ENCODE assay signal across 21 cellular contexts in genomic region chr15:45394681-45395080, GRCh38.
"Had no signal": no experiment of that assay in that cellular context is flagged by ENCODE, and none has a peak within 500 bp of the region (broad histone marks: within the 10 kb centered on the region; RNA-seq: fewer than 3 reads in every experiment).

No MANE protein-coding gene starts in this region.

- H3K4me1 ChIP-seq: lower lobe of right lung, sigmoid colon, tibial artery, upper lobe of right lung, vagina had no signal

- H3K27me3 ChIP-seq: heart right ventricle, sigmoid colon, suprapubic skin, vagina had no signal

- H3K4me3 Mint-ChIP-seq: immature natural killer cell; naive thymus-derived CD4-positive, alpha-beta T cell; nephron progenitor cell had no signal

- H3K27ac ChIP-seq: coronary artery, heart right ventricle, left ventricle myocardium inferior, lower lobe of right lung, neutrophil, sigmoid colon, stomach, suprapubic skin, tibial artery, upper lobe of right lung, vagina had no signal

- ATAC-seq: heart right ventricle; lower lobe of right lung; naive thymus-derived CD4-positive, alpha-beta T cell; upper lobe of right lung had no signal

- H3K9me3 Mint-ChIP-seq: immature natural killer cell; naive thymus-derived CD4-positive, alpha-beta T cell; nephron progenitor cell had no signal

- H3K27ac Mint-ChIP-seq: immature natural killer cell; naive thymus-derived CD4-positive, alpha-beta T cell; nephron progenitor cell had no signal

- H3K4me1 Mint-ChIP-seq: immature natural killer cell, nephron progenitor cell had no signal

- DNase-seq: effector memory CD4-positive, alpha-beta T cell; heart right ventricle; immature natural killer cell; left cardiac atrium; left ventricle myocardium inferior; lower lobe of right lung; mesenchymal stem cell; naive thymus-derived CD4-positive, alpha-beta T cell; nephron progenitor cell; posterior cingulate gyrus; sigmoid colon; stimulated activated CD4-positive, alpha-beta T cell treated with anti-CD3 and anti-CD28 coated beads, Interleukin-2, amount 100 ng/mL, for 24 hours; stimulated activated naive CD4-positive, alpha-beta T cell; stomach; tibial artery; upper lobe of right lung had no signal

- H3K36me3 ChIP-seq: heart right ventricle, left ventricle myocardium inferior, lower lobe of right lung, neutrophil, sigmoid colon, stomach, suprapubic skin, tibial artery, upper lobe of right lung, vagina had no signal

- H3K9me3 ChIP-seq: heart right ventricle, left ventricle myocardium inferior, lower lobe of right lung, neutrophil, sigmoid colon, stomach, suprapubic skin, tibial artery, upper lobe of right lung, vagina had no signal

- H3K4me3 ChIP-seq: coronary artery, heart right ventricle, left ventricle myocardium inferior, lower lobe of right lung, sigmoid colon, skin epidermis, stomach, suprapubic skin, tibial artery, upper lobe of right lung, vagina had no signal
